In the genomic region with DNA sequence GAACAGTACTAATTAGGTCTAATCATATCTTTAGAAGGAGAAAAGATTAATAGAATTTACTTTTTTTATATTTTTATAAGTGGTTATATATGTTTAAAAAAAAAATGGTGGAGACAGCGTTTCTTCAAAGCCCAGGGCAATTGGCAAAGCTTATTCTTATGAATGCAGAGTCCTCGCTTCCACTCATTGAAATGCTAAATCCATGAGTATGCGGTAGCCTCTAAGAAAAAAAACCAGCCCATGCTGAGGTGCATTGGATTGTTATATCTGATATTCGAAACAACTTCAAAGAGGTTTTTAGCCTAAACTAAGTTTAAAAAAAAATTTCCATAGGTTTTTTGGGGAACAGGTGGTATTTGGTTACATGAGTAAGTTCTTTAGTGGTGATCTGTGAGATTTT, we compare ENCODE assay signal across 7 cellular contexts.
"Had no signal": no experiment of that assay in that cellular context is flagged by ENCODE, and none has a peak within 500 bp of the region (broad histone marks: within the 10 kb centered on the region; RNA-seq: fewer than 3 reads in every experiment).

No MANE protein-coding gene starts in this region.

- H3K36me3 Mint-ChIP-seq: IgD-negative memory B cell had no signal

- H3K27ac Mint-ChIP-seq: IgD-negative memory B cell had no signal

- H3K4me1 Mint-ChIP-seq: IgD-negative memory B cell had no signal

- ATAC-seq: HepG2 had no signal

- H3K27ac ChIP-seq: HL-60 had no signal

- H3K4me3 Mint-ChIP-seq: IgD-negative memory B cell had no signal

- DNase-seq: GOT3, H7, HCEC 1CT, KBM-7 had no signal

- H3K27me3 Mint-ChIP-seq: IgD-negative memory B cell had no signal
